14 cellular contexts compared by ENCODE assay signal in the genomic region with DNA sequence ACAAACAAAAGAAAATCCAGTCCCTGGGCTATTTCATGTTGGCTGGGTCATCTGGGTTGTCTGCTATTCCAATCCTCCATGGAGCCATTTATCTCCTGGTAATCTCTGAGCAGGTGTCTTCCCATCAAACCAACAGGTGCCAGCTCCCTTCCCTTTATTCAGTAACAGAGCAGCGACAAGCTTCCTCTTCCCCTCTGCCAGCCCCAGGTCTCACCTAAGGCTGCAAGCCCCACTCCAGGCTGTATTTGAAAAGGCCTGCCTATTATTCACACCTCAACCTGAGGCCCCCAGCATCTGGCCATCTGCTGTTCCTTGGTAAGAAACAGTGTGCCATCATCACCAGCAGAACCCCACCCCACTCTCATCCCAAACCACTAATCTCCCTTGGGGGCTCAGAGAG.
"Had no signal": no experiment of that assay in that cellular context is flagged by ENCODE, and none has a peak within 500 bp of the region (broad histone marks: within the 10 kb centered on the region; RNA-seq: fewer than 3 reads in every experiment).

No MANE protein-coding gene starts in this region.

- ATAC-seq: activated CD4-positive, alpha-beta T cell treated with anti-CD3 and anti-CD28 coated beads for 36 hours; activated naive CD4-positive, alpha-beta T cell treated with anti-CD3 and anti-CD28 coated beads, Interleukin-2, amount 50 U/mL, for 72 hours; left lung; mucosa of descending colon; naive thymus-derived CD4-positive, alpha-beta T cell; pancreas had no signal

- H3K36me3 ChIP-seq: esophagus squamous epithelium, left lung, pancreas, thoracic aorta had no signal

- H3K27ac ChIP-seq: esophagus squamous epithelium, left lung, pancreas, thoracic aorta had no signal

- H3K27me3 ChIP-seq: left lung, pancreas had no signal

- H3K4me1 ChIP-seq: esophagus squamous epithelium, left lung, pancreas had no signal

- H3K9me3 ChIP-seq: mucosa of descending colon, pancreas, thoracic aorta had no signal

- H3K4me3 ChIP-seq: esophagus squamous epithelium, left lung, mucosa of descending colon, pancreas, thoracic aorta had no signal

- DNase-seq: activated CD4-positive, alpha-beta memory T cell treated with anti-CD3 and anti-CD28 coated beads for 36 hours; activated CD4-positive, alpha-beta T cell treated with anti-CD3 and anti-CD28 coated beads for 36 hours; activated gamma-delta T cell; activated T-cell treated with anti-CD3 and anti-CD28 coated beads, Interleukin-2, amount 50 U/mL, for 48 hours; esophagus squamous epithelium; hypothalamus; kidney; left lung; mucosa of descending colon; naive thymus-derived CD4-positive, alpha-beta T cell; pancreas; stimulated activated CD4-positive, alpha-beta T cell treated with anti-CD3 and anti-CD28 coated beads, Interleukin-1b, Interleukin-23, amount 100 ng/mL, for 48 hours had no signal
